Comparison of ENCODE assay signal across 22 cellular contexts in the genomic region with DNA sequence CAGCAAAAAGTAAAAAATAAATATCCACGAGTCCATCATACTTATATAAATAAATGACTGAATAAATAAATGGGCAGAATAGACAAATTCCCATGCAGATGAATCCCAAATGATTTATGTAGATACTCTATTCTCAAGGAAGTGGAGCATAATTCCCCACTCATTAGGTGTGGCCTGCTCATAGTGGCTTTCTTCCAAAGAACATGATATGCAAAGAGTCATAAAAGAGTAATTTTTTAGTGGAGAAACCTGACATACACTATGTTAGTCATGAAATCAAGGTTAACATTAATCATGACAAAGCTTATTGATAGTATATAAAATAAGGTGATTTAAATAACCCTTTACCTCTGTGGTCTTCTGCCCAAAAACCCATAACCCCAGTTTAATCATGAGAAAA.
DNase-seq lines count a peak whose midpoint lies in the region; ATAC-seq, FAIRE-seq and TF ChIP-seq lines count a peak whose summit lies in the region.
"Had no signal": no experiment of that assay in that cellular context is flagged by ENCODE, and none has a peak within 500 bp of the region (broad histone marks: within the 10 kb centered on the region; RNA-seq: fewer than 3 reads in every experiment).

No MANE protein-coding gene starts in this region.

- H3K36me3 ChIP-seq in bronchial epithelial cell (ENCODE audit: control insufficient read depth, insufficient read depth, low read length), result no peaks in the 10 kb centered on the region
- H3K36me3 ChIP-seq: SJSA1 had no signal

- H3K9me3 Mint-ChIP-seq in progenitor cell of endocrine pancreas (ENCODE audit: low read depth), result peaks cover 17% of the 10 kb centered on the region

- peak; percentile 55 for DNase-seq in ELR (ENCODE audit: low read depth)
- peak; percentile 53 for DNase-seq in LHCN-M2 (ENCODE audit: low read depth)
- DNase-seq in bronchial epithelial cell (ENCODE audit: low read depth), result peak; percentile 76
- no peak for DNase-seq in left colon
- DNase-seq in progenitor cell of endocrine pancreas (ENCODE audit: low spot score, unreplicated experiment), result no peak
- DNase-seq: C1 segment of cervical spinal cord, DMS79 treated with DMSO at 0.1 percent for 48 hours, GDM1, NCI-H1436, NCI-H2029, NCI-H2171 treated with DMSO at 0.1 percent for 48 hours, NCI-H510A, NCI-H774, PC-9 had no signal

- H3K27me3 ChIP-seq in bronchial epithelial cell (ENCODE audit: control insufficient read depth, insufficient read depth, low read length), result no peaks in the 10 kb centered on the region
- H3K27me3 ChIP-seq: SJSA1 had no signal

- TF ChIP-seq CTCF in bronchial epithelial cell (IDR thresholded peaks at IDR 0.05; ENCODE audit: insufficient read depth, low read length, severe bottlenecking), result no peak
- no peak for TF ChIP-seq CTCF in progenitor cell of endocrine pancreas (IDR thresholded peaks at IDR 0.05; ENCODE audit: unreplicated experiment)

- no peaks in the 10 kb centered on the region for H3K4me1 Mint-ChIP-seq in progenitor cell of endocrine pancreas (ENCODE audit: low read depth)

- peaks cover 3% of the 10 kb centered on the region for H3K36me3 Mint-ChIP-seq in progenitor cell of endocrine pancreas (ENCODE audit: insufficient read depth)

- no peak for FAIRE-seq in bronchial epithelial cell (lab: Jason Lieb, UNC)
- FAIRE-seq: A549, GM12891, GM18507, H1, HTR-8/SVneo had no signal

- no peak overlapping the region for H3K27ac Mint-ChIP-seq in progenitor cell of endocrine pancreas

- H3K27me3 Mint-ChIP-seq in progenitor cell of endocrine pancreas, result no peaks in the 10 kb centered on the region

- no peak overlapping the region for H3K4me3 ChIP-seq in bronchial epithelial cell (ENCODE audit: low read depth, low read length)
- H3K4me3 ChIP-seq: A549, PC-9, SJSA1 had no signal

- H3K4me3 Mint-ChIP-seq in progenitor cell of endocrine pancreas (ENCODE audit: low read depth), result no peak overlapping the region

- intact Hi-C loops in left colon (cut with DNase I, micrococcal nuclease), result no loop called here

- ATAC-seq in left colon (peak; percentile 59), HG03045 (IDR thresholded peaks at IDR 0.05; ENCODE audit: unreplicated experiment) (no peak), HG03025 (IDR thresholded peaks at IDR 0.05; ENCODE audit: low FRiP score, unreplicated experiment) (no peak)
- ATAC-seq: A549 had no signal

Comparison
In these comparisons a context has a peak if more than half of its experiments do, and no peak if none do; other contexts are left out.
1. DNase-seq: peak in ELR (single experiment), LHCN-M2 (single experiment) and bronchial epithelial cell (single experiment); none in left colon (0 of 2) and progenitor cell of endocrine pancreas (single experiment).